8 cellular contexts compared by ENCODE assay signal in genomic region chr1:247936965-247937734, GRCh38. TPM values are rescaled to one million over a fixed set of nuclear protein-coding genes. Genes with fewer than 3 reads are reported as not detected.
DNase-seq lines count a peak whose midpoint lies in the region; ATAC-seq, FAIRE-seq and TF ChIP-seq lines count a peak whose summit lies in the region.
"Not testable (repeated sequence)": the region's sequence is repeated elsewhere in the genome, so short reads cannot be mapped to it uniquely, and the experiment has no call there.

No MANE protein-coding gene starts in this region.

- not testable (repeated sequence) for H3K4me1 ChIP-seq in tibial artery

- DNase-seq in GM12892 (ENCODE audit: insufficient read length) (peak; percentile 55), LoVo (ENCODE audit: low spot score) (peak; percentile 68), T1000 (lab: John Stamatoyannopoulos, UW) (peak; percentile 95), amniotic epithelial cell (ENCODE audit: low read depth) (peak; percentile 9), left ventricle myocardium superior (peak; percentile 76), pons (ENCODE audit: low spot score) (peak; percentile 57), tibial artery (peak; percentile 45 to 68)

- H3K27ac ChIP-seq in tibial artery: not testable (repeated sequence)

- intact Hi-C loops in left ventricle myocardium superior (cut with micrococcal nuclease); tibial artery (cut with DNase I; ENCODE audit: low total_unique reads): not testable (repeated sequence)

- TF ChIP-seq POLR2A in GM12892 (IDR thresholded peaks at IDR 0.05; ENCODE audit: low read depth, low read length): not testable (repeated sequence)

- H3K27me3 ChIP-seq in tibial artery: not testable (repeated sequence)

- peak; percentile 30 for FAIRE-seq in GM12892 (lab: Jason Lieb, UNC)

- not testable (repeated sequence) for H3K9me3 ChIP-seq in tibial artery

- not testable (repeated sequence) for H3K36me3 ChIP-seq in tibial artery

- not testable (repeated sequence) for H3K4me3 ChIP-seq in tibial artery

- peak; percentile 15 for TF ChIP-seq CTCF in tibial artery (IDR thresholded peaks at IDR 0.05)

- ATAC-seq in HG02588 (IDR thresholded peaks at IDR 0.05; ENCODE audit: unreplicated experiment) (peak; percentile 99), left ventricle myocardium superior (peak; percentile 59)

RNA-seq across cellular contexts. Expression of gene OR2L8, which starts 11.5 kb away (rescaled TPM):
- not detected for polyA plus RNA-seq in GM12892 (2012; ENCODE audit: missing spikeins)
- not detected for total RNA-seq in left ventricle myocardium superior

RNA-seq across cellular contexts. Expression of gene OR2AJ1, which starts 12.5 kb away (rescaled TPM):
- polyA plus RNA-seq in GM12892 (2012; ENCODE audit: missing spikeins): not detected
- total RNA-seq in left ventricle myocardium superior: not detected

RNA-seq across cellular contexts. Expression of gene OR2T8, which starts 17.1 kb away (rescaled TPM):
- polyA plus RNA-seq in GM12892 (2012; ENCODE audit: missing spikeins): not detected
- total RNA-seq in left ventricle myocardium superior: not detected

RNA-seq across cellular contexts. Expression of gene OR2AK2, which starts 27.9 kb away (rescaled TPM):
- polyA plus RNA-seq in GM12892 (2012; ENCODE audit: missing spikeins): not detected
- total RNA-seq in left ventricle myocardium superior: not detected

RNA-seq across cellular contexts. Expression of gene OR2W3, which starts 41.8 kb away (rescaled TPM):
- polyA plus RNA-seq in GM12892 (2012; ENCODE audit: missing spikeins): not detected
- total RNA-seq in left ventricle myocardium superior: not detected

Comparison
In these comparisons a context has a peak if more than half of its experiments do, and no peak if none do; other contexts are left out.
1. DNase-seq: peak in every context shown above with its lines; median percentile 95 in T1000; 76 in left ventricle myocardium superior; 68 in LoVo; 57 in pons; 56 in tibial artery; 55 in GM12892; 9 in amniotic epithelial cell.